ENCODE assay signal across 8 cellular contexts in genomic region chr6:107704377-107705013, GRCh38.
A peak's percentile ranks its signal among the peaks of the same experiment; 100 is the strongest.
DNase-seq lines count a peak whose midpoint lies in the region; TF ChIP-seq lines count a peak whose summit lies in the region.

No MANE protein-coding gene starts in this region.

- H3K36me3 ChIP-seq in SU-DHL-6 (ENCODE audit: low read length), result no peaks in the 10 kb centered on the region

- no peaks in the 10 kb centered on the region for H3K9me3 Mint-ChIP-seq in osteocyte (ENCODE audit: unreplicated experiment)

- H3K79me2 ChIP-seq in SU-DHL-6 (ENCODE audit: insufficient read depth, low read length), result no peaks in the 10 kb centered on the region

- peaks cover 4% of the 10 kb centered on the region for H3K4me1 Mint-ChIP-seq in osteocyte (ENCODE audit: unreplicated experiment)

- no peak overlapping the region for H3K4me2 ChIP-seq in SU-DHL-6 (ENCODE audit: low read depth, low read length, poor library complexity, severe bottlenecking)

- H3K27me3 Mint-ChIP-seq in osteocyte (ENCODE audit: unreplicated experiment), result no peaks in the 10 kb centered on the region

- peak; percentile 74 for TF ChIP-seq CTCF in HFF-Myc (IDR thresholded peaks at IDR 0.05; ENCODE audit: low read depth, low read length, missing control alignments)
- TF ChIP-seq CTCF in SU-DHL-6 (IDR thresholded peaks at IDR 0.05; ENCODE audit: insufficient read depth, low read length, poor library complexity, severe bottlenecking), result peak; percentile 82
- TF ChIP-seq CTCF in fibroblast of pulmonary artery (IDR thresholded peaks at IDR 0.05; ENCODE audit: low read length, missing control alignments), result peak; percentile 84
- peak; percentile 84 for TF ChIP-seq CTCF in osteocyte (IDR thresholded peaks at IDR 0.05)

- no peaks in the 10 kb centered on the region for H3K9me2 ChIP-seq in SU-DHL-6 (replicated peaks; ENCODE audit: insufficient read depth, low read length)

- no peak overlapping the region for H2AFZ ChIP-seq in SU-DHL-6 (ENCODE audit: low read depth, low read length, severe bottlenecking)

- no peaks in the 10 kb centered on the region for H3F3A ChIP-seq in SU-DHL-6 (ENCODE audit: insufficient read depth)

- no peaks in the 10 kb centered on the region for H3K9me3 ChIP-seq in SU-DHL-6 (ENCODE audit: insufficient read depth, low read length)

- no peak overlapping the region for H3K27ac Mint-ChIP-seq in osteocyte (ENCODE audit: unreplicated experiment)

- H3K4me3 Mint-ChIP-seq in osteocyte (ENCODE audit: unreplicated experiment), result peak overlapping the region; percentile 19

- H3K27me3 ChIP-seq in SU-DHL-6 (ENCODE audit: low read length), result no peaks in the 10 kb centered on the region

- H4K20me1 ChIP-seq in SU-DHL-6 (ENCODE audit: low read depth, low read length), result no peaks in the 10 kb centered on the region

- H3K4me3 ChIP-seq in HFF-Myc (replicated peaks; ENCODE audit: low read depth, low read length), result no peak overlapping the region
- no peak overlapping the region for H3K4me3 ChIP-seq in SU-DHL-6 (ENCODE audit: insufficient read depth, low read length, poor library complexity, severe bottlenecking)
- H3K4me3 ChIP-seq in fibroblast of pulmonary artery (replicated peaks; ENCODE audit: low read depth, low read length), result peak overlapping the region; percentile 27

- no peak overlapping the region for H3K9ac ChIP-seq in SU-DHL-6 (ENCODE audit: low read length)

- no peak overlapping the region for H3K27ac ChIP-seq in SU-DHL-6 (ENCODE audit: low read depth, low read length)

- DNase-seq in NCI-H1436 (lab: John Stamatoyannopoulos, UW) (peak; percentile 27), NCI-H1436 treated with DMSO at 0.1 percent for 48 hours (lab: John Stamatoyannopoulos, UW) (no peak), HFF-Myc (ENCODE audit: extremely low read depth, low read depth) (no peak), fibroblast of pulmonary artery (ENCODE audit: low read depth) (peak; percentile 74), osteocyte (ENCODE audit: extremely low spot score, unreplicated experiment) (no peak), GF-D8 (lab: John Stamatoyannopoulos, UW) (no peak), putamen (ENCODE audit: low spot score) (no peak)

- no peaks in the 10 kb centered on the region for H3K36me3 Mint-ChIP-seq in osteocyte (ENCODE audit: unreplicated experiment)

Comparison
In these comparisons a context has a peak if more than half of its experiments do, and no peak if none do; other contexts are left out.
1. DNase-seq: peak in NCI-H1436 (single experiment) and fibroblast of pulmonary artery (single experiment); none in NCI-H1436 treated with DMSO at 0.1 percent for 48 hours (single experiment), HFF-Myc (single experiment), osteocyte (single experiment), GF-D8 (single experiment) and putamen (single experiment).
2. Peak in every context shown above with its lines, with median percentiles within 50 percentile points of each other: CTCF ChIP-seq.